11 cellular contexts compared by ENCODE assay signal in the genomic region with DNA sequence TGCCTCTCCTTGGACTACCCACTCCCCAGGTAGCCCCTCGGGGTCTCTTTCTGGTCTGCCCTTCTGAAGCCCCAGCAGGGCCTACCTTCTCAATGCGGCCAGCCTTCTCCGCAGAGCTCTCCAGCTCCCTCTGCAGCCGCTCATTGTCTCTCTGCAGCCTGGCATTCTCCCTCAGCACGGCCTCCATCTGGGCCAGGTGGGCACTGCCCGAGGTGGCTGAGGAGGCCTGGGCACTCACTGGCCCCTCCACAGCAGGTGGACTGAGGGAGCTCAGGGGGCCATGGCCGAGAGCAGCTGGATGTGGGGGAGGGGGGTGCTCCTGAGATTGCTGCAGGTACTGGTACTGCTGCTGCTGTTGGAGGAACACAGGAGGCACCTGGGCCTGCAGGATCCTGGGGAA. TPM values are rescaled to one million over a fixed set of nuclear protein-coding genes. Genes with fewer than 3 reads are reported as not detected.
DNase-seq lines count a peak whose midpoint lies in the region; ATAC-seq and TF ChIP-seq lines count a peak whose summit lies in the region.
"Had no signal": no experiment of that assay in that cellular context is flagged by ENCODE, and none has a peak within 500 bp of the region (broad histone marks: within the 10 kb centered on the region; RNA-seq: fewer than 3 reads in every experiment).

No MANE protein-coding gene starts in this region.

- DNase-seq in SK-N-SH (no peak), mesothelial cell of epicardium (ENCODE audit: low spot score in 2 of 2, unreplicated experiment in 2 of 2) (no peak), transverse colon (no peak), NCI-H226 (no peak), HCEC 1CT (no peak)
- DNase-seq: activated naive CD8-positive, alpha-beta T cell treated with anti-CD3 and anti-CD28 coated beads for 36 hours; NCI-H774 had no signal

- H3K4me3 Mint-ChIP-seq in mesothelial cell of epicardium = no peak overlapping the region
- H3K4me3 Mint-ChIP-seq: activated naive CD8-positive, alpha-beta T cell treated with anti-CD3 and anti-CD28 coated beads for 36 hours; H9 had no signal

- H2AFZ ChIP-seq in SK-N-SH (ENCODE audit: low read depth) = no peak overlapping the region

- H3K27me3 Mint-ChIP-seq in mesothelial cell of epicardium (ENCODE audit: low read depth) = no peaks in the 10 kb centered on the region

- no peaks in the 10 kb centered on the region for H3K9me3 Mint-ChIP-seq in mesothelial cell of epicardium
- H3K9me3 Mint-ChIP-seq: activated naive CD8-positive, alpha-beta T cell treated with anti-CD3 and anti-CD28 coated beads for 36 hours; H9 had no signal

- H3K4me1 Mint-ChIP-seq in mesothelial cell of epicardium = peaks cover 71% of the 10 kb centered on the region

- peaks cover 33% of the 10 kb centered on the region for H3K36me3 Mint-ChIP-seq in mesothelial cell of epicardium
- H3K36me3 Mint-ChIP-seq: activated naive CD8-positive, alpha-beta T cell treated with anti-CD3 and anti-CD28 coated beads for 36 hours had no signal

- in situ Hi-C loops in transverse colon (cut with MboI; ENCODE audit: low pct_ligation_motif_present in 1 of 4, low pct_unique_long_range_greater_than_20kb in 1 of 4, low sequenced_read_pairs in 3 of 4) = loop anchor here in 1 of 4 donors (10.0 kb wide), 1 partner anchor 53 kb away; no protein-coding TSS in a partner anchor

- TF ChIP-seq CTCF in SK-N-SH (IDR thresholded peaks at IDR 0.05) = no peak
- TF ChIP-seq CTCF in mesothelial cell of epicardium (IDR thresholded peaks at IDR 0.05; ENCODE audit: unreplicated experiment) = no peak
- no peak for TF ChIP-seq CTCF in transverse colon (IDR thresholded peaks at IDR 0.05)

- intact Hi-C loops in transverse colon (cut with DNase I; ENCODE audit: low total_unique reads) = no loop called here

- peaks cover 77 to 80% of the 10 kb centered on the region in 2 experiments for H3K36me3 ChIP-seq in SK-N-SH (replicated peaks in 1 of 2; ENCODE audit: control insufficient read depth in 1 of 2, insufficient read depth in 2 of 2, low read length in 1 of 2)
- H3K36me3 ChIP-seq in transverse colon = peaks cover 0 to 8% (median 0%) of the 10 kb centered on the region in 4 donors

- WGBS in SK-N-SH (ENCODE audit: low lambda C conversion rate) = 75% methylated on average over 2 of the region's 7 CpGs
- 40 to 76% methylated on average over 1 to 7 of the region's 7 CpGs for WGBS in transverse colon (ENCODE audit: low coverage in 1 of 2), 2 donors

- H3K4me3 ChIP-seq in SK-N-SH (ENCODE audit: low read depth in 2 of 2, low read length in 1 of 2) = no peak overlapping the region
- no peak overlapping the region for H3K4me3 ChIP-seq in transverse colon

- peaks cover 55% of the 10 kb centered on the region for H4K20me1 ChIP-seq in SK-N-SH (ENCODE audit: insufficient read depth)

- peak overlapping the region; percentile 98 for H3K27ac Mint-ChIP-seq in mesothelial cell of epicardium
- H3K27ac Mint-ChIP-seq: activated naive CD8-positive, alpha-beta T cell treated with anti-CD3 and anti-CD28 coated beads for 36 hours had no signal

- H3K9me3 ChIP-seq in SK-N-SH (no peaks in the 10 kb centered on the region), transverse colon (no peaks in the 10 kb centered on the region)

- POLR2A ChIA-PET in SK-N-SH (lab: Yijun Ruan, JAX) = no interaction called here

- no peaks in the 10 kb centered on the region for H3K9me2 ChIP-seq in SK-N-SH

- CTCF ChIA-PET in SK-N-SH (lab: Yijun Ruan, JAX) = interaction anchor here (0.9 to 1.7 kb wide), 4 partner anchors 9 to 155 kb away, joined by 3 to 6 read pairs (median 4); no protein-coding TSS in a partner anchor

- H3K4me1 ChIP-seq in SK-N-SH (ENCODE audit: control insufficient read depth in 1 of 2, insufficient read depth in 2 of 2, low read depth in 1 of 2, low read length in 1 of 2) (peaks cover 17 to 92% of the 10 kb centered on the region in 2 experiments; a peak in 3 of 4 replicates), transverse colon (peaks cover 50 to 98% (median 64%) of the 10 kb centered on the region in 4 donors)

- ATAC-seq in SK-N-SH treated with all-trans-retinoic acid at 6 μM for 48 hours (no peak), HG03565 (IDR thresholded peaks at IDR 0.05; ENCODE audit: unreplicated experiment) (no peak)

- H3K9ac ChIP-seq in SK-N-SH = no peak overlapping the region; the same call in 1 of the 2 replicates

- no peak for TF ChIP-seq POLR2A in transverse colon (IDR thresholded peaks at IDR 0.05)

- H3K4me2 ChIP-seq in SK-N-SH = peak overlapping the region; percentile 59

- H3K27me3 ChIP-seq in SK-N-SH (ENCODE audit: insufficient read depth) (no peaks in the 10 kb centered on the region), transverse colon (no peaks in the 10 kb centered on the region)

- H3K27ac ChIP-seq in SK-N-SH (ENCODE audit: low read depth in 2 of 2, low read length in 1 of 2) (peak overlapping the region in 1 of 2 experiments; percentile 99; a peak in 2 of 4 replicates), cingulate gyrus (ENCODE audit: low read depth, low read length) (peak overlapping the region; percentile 99), transverse colon (peak overlapping the region; percentile 61 to 99 (median 96))

- H3F3A ChIP-seq in SK-N-SH (replicated peaks; ENCODE audit: insufficient read depth) = peaks cover 87% of the 10 kb centered on the region

- TF ChIP-seq RAD21 in SK-N-SH (IDR thresholded peaks at IDR 0.05; ENCODE audit: low read length) = no peak

- H3K79me2 ChIP-seq in SK-N-SH (ENCODE audit: insufficient read depth) = peaks cover 79% of the 10 kb centered on the region

- TF ChIP-seq EP300 in SK-N-SH (IDR thresholded peaks at IDR 0.05; ENCODE audit: borderline replicate concordance in 1 of 2, low read depth in 1 of 2, low read length in 1 of 2) (0 out of 4 replicates have a peak, but pooled peaks of 1 of the 2 experiments have one; percentile 5), transverse colon (IDR thresholded peaks at IDR 0.05; ENCODE audit: low read depth) (no peak)

TF ChIP-seq in SK-N-SH, 30 proteins besides CTCF, POLR2A, EP300 and RAD21:
- TF ChIP-seq JUND (IDR thresholded peaks at IDR 0.05) (0 out of 2 replicates have a peak, but pooled peaks have one; percentile 1), FOSL2 (IDR thresholded peaks at IDR 0.05; ENCODE audit: borderline replicate concordance, low read depth) (no peak), SIN3A (IDR thresholded peaks at IDR 0.05; ENCODE audit: borderline replicate concordance, low read depth, low read length) (no peak), YY1 (IDR thresholded peaks at IDR 0.05; ENCODE audit: low read depth) (no peak), USF2 (IDR thresholded peaks at IDR 0.05; ENCODE audit: borderline replicate concordance, low read depth, low read length) (no peak), RFX5 (IDR thresholded peaks at IDR 0.05; ENCODE audit: low read length) (no peak), RXRA (IDR thresholded peaks at IDR 0.05; ENCODE audit: borderline replicate concordance, low read depth) (no peak)
- TF ChIP-seq, protein P1, sequence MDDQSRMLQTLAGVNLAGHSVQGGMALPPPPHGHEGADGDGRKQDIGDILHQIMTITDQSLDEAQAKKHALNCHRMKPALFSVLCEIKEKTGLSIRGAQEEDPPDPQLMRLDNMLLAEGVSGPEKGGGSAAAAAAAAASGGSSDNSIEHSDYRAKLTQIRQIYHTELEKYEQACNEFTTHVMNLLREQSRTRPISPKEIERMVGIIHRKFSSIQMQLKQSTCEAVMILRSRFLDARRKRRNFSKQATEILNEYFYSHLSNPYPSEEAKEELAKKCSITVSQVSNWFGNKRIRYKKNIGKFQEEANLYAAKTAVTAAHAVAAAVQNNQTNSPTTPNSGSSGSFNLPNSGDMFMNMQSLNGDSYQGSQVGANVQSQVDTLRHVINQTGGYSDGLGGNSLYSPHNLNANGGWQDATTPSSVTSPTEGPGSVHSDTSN (IDR thresholded peaks at IDR 0.05) = no peak

TF ChIP-seq in SK-N-SH treated with all-trans-retinoic acid at 6 μM for 48 hours, 23 proteins besides CTCF, POLR2A, EP300 and RAD21:
- TF ChIP-seq GLIS3 (CRISPR knock-in tag; IDR thresholded peaks at IDR 0.05) = no peak
- TF ChIP-seq ZNF565 (CRISPR knock-in tag; conservative IDR thresholded peaks at IDR 0.05; ENCODE audit: low read depth) = no peak
- TF ChIP-seq POU6F1 (CRISPR knock-in tag; IDR thresholded peaks at IDR 0.05; ENCODE audit: borderline replicate concordance, low read depth) = no peak
- TF ChIP-seq OSR1 (CRISPR knock-in tag; IDR thresholded peaks at IDR 0.05) = no peak
- no peak for TF ChIP-seq CSDC2 (CRISPR knock-in tag; IDR thresholded peaks at IDR 0.05)
- TF ChIP-seq ARNTL (CRISPR knock-in tag; IDR thresholded peaks at IDR 0.05; ENCODE audit: borderline replicate concordance, low read depth) = no peak

RNA-seq across cellular contexts. Expression of gene AMOTL2, which starts 6.8 kb away (rescaled TPM):
- 163 and 185 TPM in 2 replicates for polyA plus RNA-seq in SK-N-SH (2012; rRNA removed)
- polyA plus RNA-seq in SK-N-SH (2012; cell fraction: cytosol; rRNA removed) = 91.0 and 115 TPM in 2 replicates
- polyA plus RNA-seq in SK-N-SH (2012; cell fraction: nucleus; rRNA removed) = 312 and 373 TPM in 2 replicates
- total RNA-seq in mesothelial cell of epicardium = 281 to 297 TPM (median 296 TPM) in 3 replicates
- 10 to 100 TPM; 14.5 to 50.9 (median 23.8) TPM for total RNA-seq in transverse colon
- total RNA-seq: activated naive CD8-positive, alpha-beta T cell treated with anti-CD3 and anti-CD28 coated beads for 36 hours had no signal
